ENCODE assay signal across 1 cellular context in the genomic region with DNA sequence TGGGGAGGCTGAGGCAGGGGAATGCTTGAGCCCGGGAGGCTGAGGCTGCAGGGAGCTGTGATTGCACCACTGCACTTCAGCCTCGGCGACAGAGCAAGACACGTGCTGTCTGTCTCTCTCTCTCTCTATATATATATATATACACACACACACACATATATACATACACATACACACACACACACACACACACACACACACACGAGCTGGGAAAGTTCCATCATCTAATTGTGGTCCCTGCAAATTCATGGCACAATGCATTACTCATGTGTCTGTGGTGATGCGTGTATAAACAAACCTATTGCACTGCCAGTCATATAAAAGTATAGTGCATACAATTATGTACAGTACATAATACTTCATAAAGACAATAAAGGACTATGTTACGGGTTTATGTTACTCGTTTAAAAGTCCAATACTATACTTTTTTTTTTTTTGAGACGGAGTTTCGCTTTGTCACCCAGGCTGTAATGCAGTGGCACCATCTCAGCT.
TF ChIP-seq lines count a peak whose summit lies in the region.

No MANE protein-coding gene starts in this region.

TF ChIP-seq in H1, 55 proteins besides CTCF, POLR2A, EP300 and RAD21:
- TF ChIP-seq PHF8 (conservative IDR thresholded peaks at IDR 0.05; ENCODE audit: low read depth, low read length) (no peak), KDM1A (IDR thresholded peaks at IDR 0.05; ENCODE audit: borderline replicate concordance, low read length) (no peak), CTBP2 (IDR thresholded peaks at IDR 0.05; ENCODE audit: borderline replicate concordance, insufficient read depth, insufficient read length, low read length) (no peak), SIX5 (IDR thresholded peaks at IDR 0.05; ENCODE audit: low read depth, low read length) (no peak), TBP (IDR thresholded peaks at IDR 0.05; ENCODE audit: low read depth, low read length) (no peak), EGR1 (IDR thresholded peaks at IDR 0.05; ENCODE audit: borderline replicate concordance, low read depth, low read length) (no peak), MAFK (IDR thresholded peaks at IDR 0.05; ENCODE audit: low read depth, low read length) (no peak), CBX5 (IDR thresholded peaks at IDR 0.05; ENCODE audit: low read depth, low read length) (no peak), JUN (IDR thresholded peaks at IDR 0.05; ENCODE audit: low read depth, low read length) (no peak), RNF2 (IDR thresholded peaks at IDR 0.05; ENCODE audit: borderline replicate concordance, low read depth, low read length, missing control alignments, poor library complexity, severe bottlenecking) (no peak)
- TF ChIP-seq, protein P1, sequence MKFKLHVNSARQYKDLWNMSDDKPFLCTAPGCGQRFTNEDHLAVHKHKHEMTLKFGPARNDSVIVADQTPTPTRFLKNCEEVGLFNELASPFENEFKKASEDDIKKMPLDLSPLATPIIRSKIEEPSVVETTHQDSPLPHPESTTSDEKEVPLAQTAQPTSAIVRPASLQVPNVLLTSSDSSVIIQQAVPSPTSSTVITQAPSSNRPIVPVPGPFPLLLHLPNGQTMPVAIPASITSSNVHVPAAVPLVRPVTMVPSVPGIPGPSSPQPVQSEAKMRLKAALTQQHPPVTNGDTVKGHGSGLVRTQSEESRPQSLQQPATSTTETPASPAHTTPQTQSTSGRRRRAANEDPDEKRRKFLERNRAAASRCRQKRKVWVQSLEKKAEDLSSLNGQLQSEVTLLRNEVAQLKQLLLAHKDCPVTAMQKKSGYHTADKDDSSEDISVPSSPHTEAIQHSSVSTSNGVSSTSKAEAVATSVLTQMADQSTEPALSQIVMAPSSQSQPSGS (IDR thresholded peaks at IDR 0.05; ENCODE audit: low read length): no peak
